Comparison of ENCODE assay signal across 8 cellular contexts in the genomic region with DNA sequence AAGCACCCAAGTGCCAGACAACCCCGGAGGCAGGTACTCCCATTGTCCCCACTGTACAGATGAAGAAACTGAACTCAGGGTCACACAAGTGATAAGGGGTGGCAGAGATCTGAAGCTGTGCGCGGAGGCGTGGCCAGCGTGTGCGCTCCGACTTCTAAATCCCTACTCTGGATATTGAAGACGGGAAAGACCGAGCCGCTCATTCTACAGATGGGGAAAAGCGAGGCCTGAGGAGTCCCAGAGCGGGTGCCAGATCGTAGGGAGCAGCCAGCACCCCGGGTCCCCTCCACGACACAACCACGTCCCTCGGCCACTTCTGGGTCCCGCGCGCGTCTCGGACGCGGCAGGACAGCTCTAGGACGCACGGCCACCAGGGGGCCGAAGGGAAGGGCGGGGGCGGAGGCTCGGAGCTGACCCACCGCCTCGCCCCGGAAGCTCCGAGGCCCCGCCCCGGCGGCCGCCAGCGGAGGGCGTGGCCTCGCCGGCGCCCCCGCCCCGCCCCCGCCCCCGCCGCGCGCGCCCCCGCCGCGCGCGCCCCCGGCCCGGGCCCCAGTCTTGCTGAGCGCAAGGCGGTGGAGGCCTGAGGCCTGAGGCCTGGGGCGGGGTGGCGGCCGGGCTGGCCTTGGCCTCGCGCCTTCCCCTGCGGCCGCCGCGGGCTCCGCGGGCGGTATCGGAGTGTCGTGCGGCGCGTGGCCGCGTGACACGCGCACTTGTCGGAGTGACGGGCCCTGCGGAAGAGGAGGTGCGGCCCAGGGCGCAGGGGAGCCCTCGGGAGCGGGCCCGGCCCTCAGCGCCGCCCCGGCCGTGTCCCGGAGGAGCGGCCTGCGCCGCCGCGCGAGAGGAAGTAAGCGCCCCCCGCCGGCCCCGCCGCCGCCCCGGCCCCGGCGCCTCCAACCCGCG. TPM values are rescaled to one million over a fixed set of nuclear protein-coding genes. Genes with fewer than 3 reads are reported as not detected.
DNase-seq lines count a peak whose midpoint lies in the region; ATAC-seq and TF ChIP-seq lines count a peak whose summit lies in the region.

Gene H6PD, plus strand, starts transcription at position 552 of the 900 bp plus-strand sequence. CDS start 10,161 bp downstream, outside the sequence.

- no peaks in the 10 kb centered on the region for H3K4me1 ChIP-seq in ectodermal cell (ENCODE audit: control insufficient read depth, insufficient read depth, low read length)

- peaks cover 43% of the 10 kb centered on the region for H3K4me1 Mint-ChIP-seq in activated CD4-positive, alpha-beta memory T cell treated with anti-CD3 and anti-CD28 coated beads, Interleukin-2, amount 10 ng/mL, durations not matched to agents 7 days and 5 days

- CTCF ChIA-PET in activated CD4-positive, alpha-beta memory T cell treated with anti-CD3 and anti-CD28 coated beads, Interleukin-2, amount 10 ng/mL, durations not matched to agents 7 days and 5 days (lab: Charles Lee), result interaction anchor here (0.7 to 3.5 kb wide), 25 partner anchors 8 to 320 kb away, joined by 3 to 21 read pairs (median 4); no protein-coding TSS in a partner anchor

- ATAC-seq in HG03064 (IDR thresholded peaks at IDR 0.05; ENCODE audit: low read depth, unreplicated experiment), result peak; percentile 59

- H3K9me3 Mint-ChIP-seq in activated CD4-positive, alpha-beta memory T cell treated with anti-CD3 and anti-CD28 coated beads, Interleukin-2, amount 10 ng/mL, durations not matched to agents 7 days and 5 days, result no peaks in the 10 kb centered on the region

- no peaks in the 10 kb centered on the region for H3K36me3 ChIP-seq in ectodermal cell (ENCODE audit: control insufficient read depth, insufficient read depth, low read length)

- H3K9me3 ChIP-seq in ectodermal cell (ENCODE audit: control insufficient read depth, low read length), result no peaks in the 10 kb centered on the region

- H3K4me3 Mint-ChIP-seq in activated CD4-positive, alpha-beta memory T cell treated with anti-CD3 and anti-CD28 coated beads, Interleukin-2, amount 10 ng/mL, durations not matched to agents 7 days and 5 days, result peak within 1 kb of the TSS; percentile 91

- peaks cover 1% of the 10 kb centered on the region for H3K27me3 Mint-ChIP-seq in activated CD4-positive, alpha-beta memory T cell treated with anti-CD3 and anti-CD28 coated beads, Interleukin-2, amount 10 ng/mL, durations not matched to agents 7 days and 5 days

- WGBS in ectodermal cell, 2 experiments, result 2% methylated on average over 111 of the region's 111 CpGs

- DNase-seq in AG10803 (ENCODE audit: low read depth) (peak; percentile 81), NCI-H526 (lab: John Stamatoyannopoulos, UW) (peak; percentile 4 to 84), lung microvascular endothelial cell (ENCODE audit: low read depth in 2 of 2) (peak; percentile 84 to 88)
- peak; percentile 80 for DNase-seq in activated CD4-positive, alpha-beta memory T cell treated with anti-CD3 and anti-CD28 coated beads, Interleukin-2, amount 10 ng/mL, durations not matched to agents 7 days and 5 days
- DNase-seq in stimulated activated CD4-positive, alpha-beta T cell treated with anti-CD3 and anti-CD28 coated beads, TNF-alpha, amount 100 ng/mL, for 48 hours (ENCODE audit: low read depth in 3 of 3), result peak; percentile 35 to 66 (median 43)

- POLR2A ChIA-PET in activated CD4-positive, alpha-beta memory T cell treated with anti-CD3 and anti-CD28 coated beads, Interleukin-2, amount 10 ng/mL, durations not matched to agents 7 days and 5 days (lab: Charles Lee), result interaction anchor here (1.0 to 4.1 kb wide), 8 partner anchors 9 to 356 kb away, joined by 3 to 39 read pairs (median 4); partner anchors contain the start of genes ENO1, GPR157 and SLC25A33

- H3K4me3 ChIP-seq in AG10803 (ENCODE audit: low read length) (peak within 1 kb of the TSS; percentile 77), ectodermal cell (ENCODE audit: insufficient read depth, low read depth, low read length) (peak within 1 kb of the TSS; percentile 76)

- H3K27ac ChIP-seq in ectodermal cell (ENCODE audit: insufficient read depth, low read depth, low read length, poor library complexity, severe bottlenecking), result no peak within 1 kb of the TSS

- peak within 1 kb of the TSS; percentile 90 for H3K27ac Mint-ChIP-seq in activated CD4-positive, alpha-beta memory T cell treated with anti-CD3 and anti-CD28 coated beads, Interleukin-2, amount 10 ng/mL, durations not matched to agents 7 days and 5 days

- TF ChIP-seq CTCF in AG10803 (conservative IDR thresholded peaks at IDR 0.05; ENCODE audit: low read length), result peak; percentile 48

- no peaks in the 10 kb centered on the region for H3K27me3 ChIP-seq in ectodermal cell (ENCODE audit: control insufficient read depth, insufficient read depth, low read length, poor library complexity, severe bottlenecking)

- peaks cover 10% of the 10 kb centered on the region for H3K36me3 Mint-ChIP-seq in activated CD4-positive, alpha-beta memory T cell treated with anti-CD3 and anti-CD28 coated beads, Interleukin-2, amount 10 ng/mL, durations not matched to agents 7 days and 5 days (ENCODE audit: low read depth)

- TF ChIP-seq POLR2A in GM18526 (IDR thresholded peaks at IDR 0.05; ENCODE audit: extremely low read depth, insufficient read length), result peak; percentile 96

RNA-seq across cellular contexts. Expression of gene H6PD, which starts in this region (rescaled TPM):
- 10 to 100 TPM; 12.9 to 13.2 TPM for total RNA-seq in activated CD4-positive, alpha-beta memory T cell treated with anti-CD3 and anti-CD28 coated beads, Interleukin-2, amount 10 ng/mL, durations not matched to agents 7 days and 5 days
- polyA plus RNA-seq in ectodermal cell (2013, experiment 1 of 4), result 12.4 TPM
- 15.5 TPM for polyA plus RNA-seq in ectodermal cell (2013, experiment 2 of 4)
- polyA plus RNA-seq in ectodermal cell (2013, experiment 3 of 4), result 10.8 TPM
- 13.6 TPM for polyA plus RNA-seq in ectodermal cell (2013, experiment 4 of 4)
- 12.3 and 18.3 TPM in 2 replicates for total RNA-seq in lung microvascular endothelial cell
